ENCODE assay signal across 8 cellular contexts in the genomic region with DNA sequence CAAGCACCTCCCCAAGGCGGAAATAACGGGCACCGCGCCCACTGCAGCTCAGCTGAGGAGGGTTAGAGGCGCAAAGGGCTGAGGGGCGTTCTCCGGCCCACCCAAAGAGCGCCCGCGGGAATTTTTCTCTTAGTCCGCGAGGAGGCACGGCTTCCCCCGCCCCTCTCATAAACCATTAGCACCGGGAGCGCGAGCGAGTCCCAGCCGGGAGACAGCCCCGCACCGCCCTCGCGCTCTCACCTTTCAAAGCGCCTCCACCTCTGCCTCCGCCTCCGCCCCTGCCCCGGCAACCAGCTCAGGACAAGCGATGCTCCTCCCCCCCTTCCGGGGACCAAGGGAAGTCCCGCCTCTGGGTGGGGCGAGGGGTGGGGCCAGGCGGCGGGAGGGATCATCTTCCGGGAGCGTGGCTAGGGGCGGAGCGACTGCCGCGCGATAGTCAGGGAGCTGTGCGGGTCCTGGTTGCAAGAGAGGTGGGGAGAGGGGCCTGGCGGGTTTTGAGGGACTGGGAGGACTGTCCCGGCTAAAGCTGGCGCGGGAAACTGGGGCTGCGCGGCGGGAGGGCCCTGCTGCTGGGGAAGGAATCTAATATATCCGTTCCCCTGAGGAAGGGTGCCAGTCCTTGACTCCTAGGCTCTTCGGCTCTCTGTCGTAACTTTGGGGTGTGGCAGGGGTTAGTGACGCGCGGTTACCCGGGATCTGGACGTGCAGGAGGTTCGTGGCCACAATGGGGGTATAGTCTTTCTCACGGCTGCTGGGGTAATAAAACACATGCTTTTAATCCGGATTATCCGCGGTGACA. TPM values are rescaled to one million over a fixed set of nuclear protein-coding genes. Genes with fewer than 3 reads are reported as not detected.
DNase-seq lines count a peak whose midpoint lies in the region; ATAC-seq and TF ChIP-seq lines count a peak whose summit lies in the region.

A gene (minus strand): TSS at position 309 of the 799 bp plus-strand sequence. CDS start 5,165 bp downstream, outside the sequence.
A gene (plus strand): TSS at position 410 of the 799 bp plus-strand sequence. CDS start 637 bp downstream, outside the sequence.

- no peak for TF ChIP-seq CTCF in WTC11 (IDR thresholded peaks at IDR 0.05)
- TF ChIP-seq CTCF in cardiac fibroblast (IDR thresholded peaks at IDR 0.05; ENCODE audit: low read depth, low read length): no peak

- H3K4me3 Mint-ChIP-seq in WTC11: peak within 1 kb of the TSS; percentile 89

- ATAC-seq in GM18909 (IDR thresholded peaks at IDR 0.05; ENCODE audit: poor library complexity, unreplicated experiment): peak; percentile 94
- peak; percentile 92 for ATAC-seq in HG03159 (IDR thresholded peaks at IDR 0.05; ENCODE audit: unreplicated experiment)
- ATAC-seq in WTC11: peak; percentile 96

- POLR2A ChIA-PET in WTC11 (lab: Charles Lee): interaction anchor here (0.6 to 2.3 kb wide), 8 partner anchors 10 to 600 kb away, joined by 3 to 25 read pairs (median 4); a partner anchor contains a TSS

- H3K27ac Mint-ChIP-seq in WTC11: peak within 1 kb of the TSS; percentile 91

- H3K4me1 Mint-ChIP-seq in WTC11: peaks cover 20% of the 10 kb centered on the region

- H3K36me3 Mint-ChIP-seq in WTC11: peaks cover 22% of the 10 kb centered on the region

- CTCF ChIA-PET in WTC11 (lab: Charles Lee): interaction anchor here (0.6 to 2.2 kb wide), 16 partner anchors 14 to 554 kb away, joined by 3 to 35 read pairs (median 4); a partner anchor contains a TSS

- peaks cover 8% of the 10 kb centered on the region for H3K27me3 Mint-ChIP-seq in WTC11 (ENCODE audit: low read depth)

- peaks cover 21% of the 10 kb centered on the region for H3K9me3 Mint-ChIP-seq in WTC11

- DNase-seq in AG08395 (ENCODE audit: low spot score) (peak; percentile 98), NCI-H2227 (lab: John Stamatoyannopoulos, UW; ENCODE audit: unreplicated experiment) (peak; percentile 94), WTC11 (ENCODE audit: low spot score) (peak; percentile 99), cardiac fibroblast (ENCODE audit: low read depth in 2 of 2) (peak; percentile 95 to 97), iris pigment epithelial cell (ENCODE audit: low read depth) (peak; percentile 98)
- peak; percentile 95 to 97 for DNase-seq in stimulated activated CD4-positive, alpha-beta T cell treated with anti-CD3 and anti-CD28 coated beads, Interleukin-12 subunit alpha, Interleukin-12 subunit beta, amount 100 ng/mL, for 24 hours (ENCODE audit: low read depth in 2 of 2)

- peak within 1 kb of the TSS; percentile 91 to 92 for H3K4me3 ChIP-seq in cardiac fibroblast (replicated peaks in 1 of 2; ENCODE audit: low read depth in 2 of 2, low read length in 2 of 2)

TF ChIP-seq in WTC11, 78 proteins besides CTCF, POLR2A, EP300 and RAD21 (continues in another document):
- TF ChIP-seq ZNF423 (CRISPR knock-in tag; IDR thresholded peaks at IDR 0.05): no peak
- TF ChIP-seq, protein P1, sequence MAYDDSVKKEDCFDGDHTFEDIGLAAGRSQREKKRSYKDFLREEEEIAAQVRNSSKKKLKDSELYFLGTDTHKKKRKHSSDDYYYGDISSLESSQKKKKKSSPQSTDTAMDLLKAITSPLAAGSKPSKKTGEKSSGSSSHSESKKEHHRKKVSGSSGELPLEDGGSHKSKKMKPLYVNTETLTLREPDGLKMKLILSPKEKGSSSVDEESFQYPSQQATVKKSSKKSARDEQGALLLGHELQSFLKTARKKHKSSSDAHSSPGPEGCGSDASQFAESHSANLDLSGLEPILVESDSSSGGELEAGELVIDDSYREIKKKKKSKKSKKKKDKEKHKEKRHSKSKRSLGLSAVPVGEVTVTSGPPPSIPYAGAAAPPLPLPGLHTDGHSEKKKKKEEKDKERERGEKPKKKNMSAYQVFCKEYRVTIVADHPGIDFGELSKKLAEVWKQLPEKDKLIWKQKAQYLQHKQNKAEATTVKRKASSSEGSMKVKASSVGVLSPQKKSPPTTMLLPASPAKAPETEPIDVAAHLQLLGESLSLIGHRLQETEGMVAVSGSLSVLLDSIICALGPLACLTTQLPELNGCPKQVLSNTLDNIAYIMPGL (CRISPR knock-in tag; IDR thresholded peaks at IDR 0.05): peak; percentile 46; the same call in 1 of the 2 replicates
- no peak for TF ChIP-seq GRHL2 (CRISPR knock-in tag; IDR thresholded peaks at IDR 0.05; ENCODE audit: insufficient replicate concordance, severe bottlenecking)
- TF ChIP-seq TEAD1 (CRISPR knock-in tag; IDR thresholded peaks at IDR 0.05): 0 out of 2 replicates have a peak, but pooled peaks have one; percentile 4
- peak; percentile 33; the same call in 1 of the 2 replicates for TF ChIP-seq FOXP1 (CRISPR knock-in tag; IDR thresholded peaks at IDR 0.05; ENCODE audit: borderline replicate concordance)
- TF ChIP-seq ZNF263 (CRISPR knock-in tag; IDR thresholded peaks at IDR 0.05; ENCODE audit: low read depth): no peak
- TF ChIP-seq, protein P2, sequence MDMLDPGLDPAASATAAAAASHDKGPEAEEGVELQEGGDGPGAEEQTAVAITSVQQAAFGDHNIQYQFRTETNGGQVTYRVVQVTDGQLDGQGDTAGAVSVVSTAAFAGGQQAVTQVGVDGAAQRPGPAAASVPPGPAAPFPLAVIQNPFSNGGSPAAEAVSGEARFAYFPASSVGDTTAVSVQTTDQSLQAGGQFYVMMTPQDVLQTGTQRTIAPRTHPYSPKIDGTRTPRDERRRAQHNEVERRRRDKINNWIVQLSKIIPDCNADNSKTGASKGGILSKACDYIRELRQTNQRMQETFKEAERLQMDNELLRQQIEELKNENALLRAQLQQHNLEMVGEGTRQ (CRISPR knock-in tag; IDR thresholded peaks at IDR 0.05): no peak
- TF ChIP-seq, protein P3, sequence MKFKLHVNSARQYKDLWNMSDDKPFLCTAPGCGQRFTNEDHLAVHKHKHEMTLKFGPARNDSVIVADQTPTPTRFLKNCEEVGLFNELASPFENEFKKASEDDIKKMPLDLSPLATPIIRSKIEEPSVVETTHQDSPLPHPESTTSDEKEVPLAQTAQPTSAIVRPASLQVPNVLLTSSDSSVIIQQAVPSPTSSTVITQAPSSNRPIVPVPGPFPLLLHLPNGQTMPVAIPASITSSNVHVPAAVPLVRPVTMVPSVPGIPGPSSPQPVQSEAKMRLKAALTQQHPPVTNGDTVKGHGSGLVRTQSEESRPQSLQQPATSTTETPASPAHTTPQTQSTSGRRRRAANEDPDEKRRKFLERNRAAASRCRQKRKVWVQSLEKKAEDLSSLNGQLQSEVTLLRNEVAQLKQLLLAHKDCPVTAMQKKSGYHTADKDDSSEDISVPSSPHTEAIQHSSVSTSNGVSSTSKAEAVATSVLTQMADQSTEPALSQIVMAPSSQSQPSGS (CRISPR knock-in tag; IDR thresholded peaks at IDR 0.05; ENCODE audit: borderline replicate concordance, low read depth): no peak
- TF ChIP-seq, protein P4, sequence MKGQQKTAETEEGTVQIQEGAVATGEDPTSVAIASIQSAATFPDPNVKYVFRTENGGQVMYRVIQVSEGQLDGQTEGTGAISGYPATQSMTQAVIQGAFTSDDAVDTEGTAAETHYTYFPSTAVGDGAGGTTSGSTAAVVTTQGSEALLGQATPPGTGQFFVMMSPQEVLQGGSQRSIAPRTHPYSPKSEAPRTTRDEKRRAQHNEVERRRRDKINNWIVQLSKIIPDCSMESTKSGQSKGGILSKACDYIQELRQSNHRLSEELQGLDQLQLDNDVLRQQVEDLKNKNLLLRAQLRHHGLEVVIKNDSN (CRISPR knock-in tag; IDR thresholded peaks at IDR 0.05): no peak; the same call in 1 of the 2 replicates
- peak; percentile 79; the same call in 1 of the 2 replicates for TF ChIP-seq ZNF232 (CRISPR knock-in tag; IDR thresholded peaks at IDR 0.05)
- TF ChIP-seq, protein P5, sequence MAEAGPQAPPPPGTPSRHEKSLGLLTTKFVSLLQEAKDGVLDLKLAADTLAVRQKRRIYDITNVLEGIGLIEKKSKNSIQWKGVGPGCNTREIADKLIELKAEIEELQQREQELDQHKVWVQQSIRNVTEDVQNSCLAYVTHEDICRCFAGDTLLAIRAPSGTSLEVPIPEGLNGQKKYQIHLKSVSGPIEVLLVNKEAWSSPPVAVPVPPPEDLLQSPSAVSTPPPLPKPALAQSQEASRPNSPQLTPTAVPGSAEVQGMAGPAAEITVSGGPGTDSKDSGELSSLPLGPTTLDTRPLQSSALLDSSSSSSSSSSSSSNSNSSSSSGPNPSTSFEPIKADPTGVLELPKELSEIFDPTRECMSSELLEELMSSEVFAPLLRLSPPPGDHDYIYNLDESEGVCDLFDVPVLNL (CRISPR knock-in tag; IDR thresholded peaks at IDR 0.05; ENCODE audit: borderline replicate concordance, low read depth): no peak
- TF ChIP-seq, protein P6, sequence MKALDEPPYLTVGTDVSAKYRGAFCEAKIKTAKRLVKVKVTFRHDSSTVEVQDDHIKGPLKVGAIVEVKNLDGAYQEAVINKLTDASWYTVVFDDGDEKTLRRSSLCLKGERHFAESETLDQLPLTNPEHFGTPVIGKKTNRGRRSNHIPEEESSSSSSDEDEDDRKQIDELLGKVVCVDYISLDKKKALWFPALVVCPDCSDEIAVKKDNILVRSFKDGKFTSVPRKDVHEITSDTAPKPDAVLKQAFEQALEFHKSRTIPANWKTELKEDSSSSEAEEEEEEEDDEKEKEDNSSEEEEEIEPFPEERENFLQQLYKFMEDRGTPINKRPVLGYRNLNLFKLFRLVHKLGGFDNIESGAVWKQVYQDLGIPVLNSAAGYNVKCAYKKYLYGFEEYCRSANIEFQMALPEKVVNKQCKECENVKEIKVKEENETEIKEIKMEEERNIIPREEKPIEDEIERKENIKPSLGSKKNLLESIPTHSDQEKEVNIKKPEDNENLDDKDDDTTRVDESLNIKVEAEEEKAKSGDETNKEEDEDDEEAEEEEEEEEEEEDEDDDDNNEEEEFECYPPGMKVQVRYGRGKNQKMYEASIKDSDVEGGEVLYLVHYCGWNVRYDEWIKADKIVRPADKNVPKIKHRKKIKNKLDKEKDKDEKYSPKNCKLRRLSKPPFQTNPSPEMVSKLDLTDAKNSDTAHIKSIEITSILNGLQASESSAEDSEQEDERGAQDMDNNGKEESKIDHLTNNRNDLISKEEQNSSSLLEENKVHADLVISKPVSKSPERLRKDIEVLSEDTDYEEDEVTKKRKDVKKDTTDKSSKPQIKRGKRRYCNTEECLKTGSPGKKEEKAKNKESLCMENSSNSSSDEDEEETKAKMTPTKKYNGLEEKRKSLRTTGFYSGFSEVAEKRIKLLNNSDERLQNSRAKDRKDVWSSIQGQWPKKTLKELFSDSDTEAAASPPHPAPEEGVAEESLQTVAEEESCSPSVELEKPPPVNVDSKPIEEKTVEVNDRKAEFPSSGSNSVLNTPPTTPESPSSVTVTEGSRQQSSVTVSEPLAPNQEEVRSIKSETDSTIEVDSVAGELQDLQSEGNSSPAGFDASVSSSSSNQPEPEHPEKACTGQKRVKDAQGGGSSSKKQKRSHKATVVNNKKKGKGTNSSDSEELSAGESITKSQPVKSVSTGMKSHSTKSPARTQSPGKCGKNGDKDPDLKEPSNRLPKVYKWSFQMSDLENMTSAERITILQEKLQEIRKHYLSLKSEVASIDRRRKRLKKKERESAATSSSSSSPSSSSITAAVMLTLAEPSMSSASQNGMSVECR (CRISPR knock-in tag; IDR thresholded peaks at IDR 0.05; ENCODE audit: borderline replicate concordance): peak; percentile 19; the same call in 1 of the 2 replicates

RNA-seq across cellular contexts. Expression of the first gene that starts in this region (rescaled TPM):
- 15.0 to 16.3 TPM (median 15.3 TPM) in 3 replicates for total RNA-seq in WTC11 (2021)

RNA-seq across cellular contexts. Expression of the second gene that starts in this region (rescaled TPM):
- total RNA-seq in WTC11 (2021): 5.0 to 6.1 TPM (median 5.7 TPM) in 3 replicates

Comparison
In these comparisons a context has a peak if more than half of its experiments do, and no peak if none do; other contexts are left out.
1. Peak in every context shown above with its lines: DNase-seq, ATAC-seq and H3K4me3 ChIP-seq.